ENCODE assay signal across 19 cellular contexts in genomic region chr2:223597071-223597470, GRCh38. TPM values are rescaled to one million over a fixed set of nuclear protein-coding genes. Genes with fewer than 3 reads are reported as not detected.
DNase-seq lines count a peak whose midpoint lies in the region; ATAC-seq, FAIRE-seq and TF ChIP-seq lines count a peak whose summit lies in the region.
"Had no signal": no experiment of that assay in that cellular context is flagged by ENCODE, and none has a peak within 500 bp of the region (broad histone marks: within the 10 kb centered on the region; RNA-seq: fewer than 3 reads in every experiment).

No MANE protein-coding gene starts in this region.

- no peaks in the 10 kb centered on the region for H3K9me3 ChIP-seq in astrocyte (ENCODE audit: insufficient read depth, low read depth, low read length)
- H3K9me3 ChIP-seq: A549, SJCRH30 had no signal

- TF ChIP-seq CTCF in astrocyte (IDR thresholded peaks at IDR 0.05; ENCODE audit: insufficient read depth, low read depth, low read length) (no peak), osteocyte (IDR thresholded peaks at IDR 0.05) (no peak)

- no peaks in the 10 kb centered on the region for H3K27me3 ChIP-seq in astrocyte (ENCODE audit: insufficient read depth, low read length)
- H3K27me3 ChIP-seq: SJCRH30 had no signal

- H3K27ac Mint-ChIP-seq in astrocyte (ENCODE audit: unreplicated experiment) (no peak overlapping the region), osteocyte (ENCODE audit: unreplicated experiment) (peak overlapping the region; percentile 96)
- H3K27ac Mint-ChIP-seq: CD14-positive monocyte, GM23338 had no signal

- H3K4me1 Mint-ChIP-seq in astrocyte (ENCODE audit: low read depth, unreplicated experiment) (peaks cover 30% of the 10 kb centered on the region), osteocyte (ENCODE audit: unreplicated experiment) (peaks cover 46% of the 10 kb centered on the region)
- H3K4me1 Mint-ChIP-seq: CD14-positive monocyte, GM23338 had no signal

- no peak overlapping the region for H3K4me3 ChIP-seq in astrocyte (ENCODE audit: insufficient read depth, low read depth, low read length)
- H3K4me3 ChIP-seq: A549, GM23338, K562, SJCRH30 had no signal

- no peak for FAIRE-seq in astrocyte (lab: Jason Lieb, UNC)
- FAIRE-seq: A549, K562 had no signal

- no peak overlapping the region for H3K9ac ChIP-seq in astrocyte (ENCODE audit: low read length)

- H3K36me3 ChIP-seq in astrocyte (ENCODE audit: insufficient read depth, low read length), result no peaks in the 10 kb centered on the region
- H3K36me3 ChIP-seq: SJCRH30 had no signal

- H2AFZ ChIP-seq in astrocyte (ENCODE audit: low read depth, low read length), result no peak overlapping the region
- H2AFZ ChIP-seq: GM23338 had no signal

- ATAC-seq in GM21786 (IDR thresholded peaks at IDR 0.05; ENCODE audit: unreplicated experiment), result no peak
- ATAC-seq: A549, GM23338, HCT116, K562 had no signal

- H3K27ac ChIP-seq in astrocyte (ENCODE audit: low read depth, low read length), result no peak overlapping the region
- H3K27ac ChIP-seq: A549, SJCRH30 had no signal

- H3K4me3 Mint-ChIP-seq in astrocyte (ENCODE audit: unreplicated experiment) (no peak overlapping the region), osteocyte (ENCODE audit: unreplicated experiment) (no peak overlapping the region)
- H3K4me3 Mint-ChIP-seq: CD14-positive monocyte, GM23338 had no signal

- DNase-seq in EH (ENCODE audit: low read depth) (peak; percentile 54), NCI-H226 (peak; percentile 71), astrocyte (ENCODE audit: low read depth) (peak; percentile 47), osteocyte (ENCODE audit: extremely low spot score, unreplicated experiment) (no peak), COLO668 (lab: John Stamatoyannopoulos, UW; ENCODE audit: unreplicated experiment) (no peak), GM19238 (ENCODE audit: insufficient read length, low spot score) (no peak)
- DNase-seq: DMS79 treated with DMSO at 0.1 percent for 48 hours, GDM1, NCI-H1105 treated with DMSO at 0.1 percent for 48 hours, NCI-H1694, NCI-H510A, NCI-H774, SJCRH30 had no signal

- no peaks in the 10 kb centered on the region for H3K79me2 ChIP-seq in astrocyte (ENCODE audit: insufficient read depth, low read length)

- H3K27me3 Mint-ChIP-seq in astrocyte (ENCODE audit: low read depth, unreplicated experiment), result no peaks in the 10 kb centered on the region
- no peaks in the 10 kb centered on the region for H3K27me3 Mint-ChIP-seq in osteocyte (ENCODE audit: unreplicated experiment)

- H3K4me2 ChIP-seq in astrocyte (ENCODE audit: low read length), result no peak overlapping the region
- H3K4me2 ChIP-seq: A549, GM23338 had no signal

- peaks cover 17% of the 10 kb centered on the region for H3K4me1 ChIP-seq in astrocyte (ENCODE audit: insufficient read depth, low read length)
- H3K4me1 ChIP-seq: A549, SJCRH30 had no signal

- H3K9me3 Mint-ChIP-seq in astrocyte (ENCODE audit: unreplicated experiment) (peaks cover 2% of the 10 kb centered on the region), osteocyte (ENCODE audit: unreplicated experiment) (peaks cover 4% of the 10 kb centered on the region)
- H3K9me3 Mint-ChIP-seq: GM23338 had no signal

- H3K36me3 Mint-ChIP-seq in astrocyte (ENCODE audit: low read depth, unreplicated experiment) (no peaks in the 10 kb centered on the region), osteocyte (ENCODE audit: unreplicated experiment) (peaks cover 14% of the 10 kb centered on the region)
- H3K36me3 Mint-ChIP-seq: CD14-positive monocyte had no signal

- H4K20me1 ChIP-seq in astrocyte (ENCODE audit: insufficient read depth, low read length), result no peaks in the 10 kb centered on the region

RNA-seq across cellular contexts. Expression of gene SCG2, which starts 5.1 kb away (rescaled TPM):
- total RNA-seq in astrocyte (5.6 and 6.9 TPM in 2 replicates), osteocyte (132 and 134 TPM in 2 replicates)
- total RNA-seq: SJCRH30 had no signal

Comparison
In these comparisons a context has a peak if more than half of its experiments do, and no peak if none do; other contexts are left out.
1. DNase-seq: peak in EH (single experiment), NCI-H226 (single experiment) and astrocyte (single experiment); none in osteocyte (single experiment), COLO668 (single experiment) and GM19238 (single experiment).
2. RNA of gene SCG2, which starts 5.1 kb away (total RNA-seq): 132 to 134 TPM in osteocyte; 5.6 to 6.9 TPM in astrocyte; every median in the first group is over 10 times any median in the second.